Comparison of ENCODE assay signal across 8 cellular contexts in the genomic region with DNA sequence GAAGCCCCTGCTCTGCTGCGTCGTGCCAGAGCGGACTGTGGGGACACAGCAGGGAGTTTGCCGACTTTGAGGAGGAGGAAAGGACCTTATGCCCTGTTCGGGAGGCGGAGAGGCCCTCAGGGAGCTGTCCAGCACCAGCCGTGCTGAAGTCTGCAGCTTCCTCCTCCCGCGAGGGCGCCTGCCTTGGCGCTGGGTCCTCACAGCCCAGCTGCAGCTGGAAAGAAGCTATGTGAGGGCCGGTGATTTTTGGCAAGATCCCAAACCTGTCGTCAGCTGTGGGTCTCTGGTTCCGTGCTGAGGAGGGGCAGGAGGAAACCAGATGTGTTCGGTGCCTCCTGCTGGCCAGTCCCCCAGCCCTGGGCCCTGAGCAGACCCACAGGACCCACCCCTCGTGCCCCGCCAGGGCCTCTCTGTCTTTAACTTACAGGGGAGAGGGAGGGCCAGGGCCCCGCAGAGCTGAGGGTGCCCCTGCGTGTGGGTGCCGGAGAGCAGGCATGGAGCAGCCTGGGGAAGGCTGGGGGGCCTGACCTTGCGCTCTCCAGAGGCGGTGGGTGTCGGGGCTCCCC. TPM values are rescaled to one million over a fixed set of nuclear protein-coding genes. Genes with fewer than 3 reads are reported as not detected.
A peak's percentile ranks its signal among the peaks of the same experiment; 100 is the strongest.
DNase-seq lines count a peak whose midpoint lies in the region; ATAC-seq and TF ChIP-seq lines count a peak whose summit lies in the region.

No MANE protein-coding gene starts in this region.

- H3K4me1 ChIP-seq in GM23338 (ENCODE audit: insufficient read depth) = no peaks in the 10 kb centered on the region

- TF ChIP-seq CTCF in GM23338 (conservative IDR thresholded peaks at IDR 0.05; ENCODE audit: low read depth in 2 of 2) (peak in 1 of 2 experiments; percentile 17; a peak in 1 of 4 replicates), astrocyte of the spinal cord (IDR thresholded peaks at IDR 0.05; ENCODE audit: low read depth, low read length) (no peak)

- H3K4me3 Mint-ChIP-seq in GM23338 = no peak overlapping the region
- H3K4me3 Mint-ChIP-seq in immature natural killer cell = no peak overlapping the region

- H3K79me2 ChIP-seq in GM23338 (replicated peaks; ENCODE audit: insufficient read depth) = peaks cover 52% of the 10 kb centered on the region

- in situ Hi-C loops in ACHN (cut with HindIII; ENCODE audit: low pct_ligation_motif_present, low pct_unique_long_range_greater_than_20kb, low sequenced_read_pairs) = no loop called here
- in situ Hi-C loops in astrocyte of the spinal cord (cut with HindIII; ENCODE audit: low sequenced_read_pairs) = no loop called here

- no peaks in the 10 kb centered on the region for H3K9me2 ChIP-seq in GM23338 (ENCODE audit: insufficient read depth)

- no peak overlapping the region for H3K27ac Mint-ChIP-seq in GM23338
- H3K27ac Mint-ChIP-seq in immature natural killer cell = no peak overlapping the region

- ATAC-seq in GM23338 (peak; percentile 73), GM19395 (IDR thresholded peaks at IDR 0.05; ENCODE audit: unreplicated experiment) (no peak), HG03457 (IDR thresholded peaks at IDR 0.05; ENCODE audit: unreplicated experiment) (no peak)

- peaks cover 21% of the 10 kb centered on the region; the same call in 1 of the 2 replicates for H4K20me1 ChIP-seq in GM23338 (replicated peaks; ENCODE audit: insufficient read depth)

- H3F3A ChIP-seq in GM23338 (replicated peaks; ENCODE audit: low read depth) = no peaks in the 10 kb centered on the region

- H3K36me3 Mint-ChIP-seq in GM23338 (ENCODE audit: low read depth) (no peaks in the 10 kb centered on the region), immature natural killer cell (no peaks in the 10 kb centered on the region)

- H3K27me3 ChIP-seq in GM23338 (ENCODE audit: insufficient read depth) = no peaks in the 10 kb centered on the region

- H3K27me3 Mint-ChIP-seq in GM23338 (ENCODE audit: insufficient read depth, low read depth, poor library complexity) (no peaks in the 10 kb centered on the region), immature natural killer cell (ENCODE audit: low read depth in 3 of 3) (no peaks in the 10 kb centered on the region)

- H3K4me2 ChIP-seq in GM23338 = no peak overlapping the region

- no peaks in the 10 kb centered on the region for H3K36me3 ChIP-seq in GM23338 (ENCODE audit: insufficient read depth)

- DNase-seq in ACHN (peak; percentile 64), GM23338 (ENCODE audit: low spot score) (peak; percentile 87), RKO (ENCODE audit: low spot score) (peak; percentile 35), astrocyte of the spinal cord (ENCODE audit: low read depth, low spot score) (peak; percentile 48), immature natural killer cell (peak; percentile 19 to 33 (median 20))
- DNase-seq in stimulated activated CD4-positive, alpha-beta T cell treated with anti-CD3 and anti-CD28 coated beads, Interleukin-2, amount 100 ng/mL, for 24 hours = peak; percentile 53 to 60

- no peak overlapping the region for H3K27ac ChIP-seq in GM23338 (ENCODE audit: low read depth)

- no peaks in the 10 kb centered on the region for H3K9me3 Mint-ChIP-seq in GM23338
- no peaks in the 10 kb centered on the region for H3K9me3 Mint-ChIP-seq in immature natural killer cell

- no peak overlapping the region for H2AFZ ChIP-seq in GM23338

- peaks cover 5% of the 10 kb centered on the region for H3K4me1 Mint-ChIP-seq in GM23338
- H3K4me1 Mint-ChIP-seq in immature natural killer cell = no peaks in the 10 kb centered on the region

- no peak overlapping the region for H3K4me3 ChIP-seq in GM23338
- no peak overlapping the region for H3K4me3 ChIP-seq in astrocyte of the spinal cord (ENCODE audit: low read depth, low read length)

TF ChIP-seq in GM23338, 12 proteins besides CTCF, POLR2A, EP300 and RAD21:
- TF ChIP-seq REST (IDR thresholded peaks at IDR 0.05; ENCODE audit: unreplicated experiment) = peak; percentile 99
- no peak for TF ChIP-seq ZNF331 (CRISPR knock-in tag; IDR thresholded peaks at IDR 0.05; ENCODE audit: low read depth)
TF ChIP-seq in GM23338: peak in this region for 1.

RNA-seq across cellular contexts. Expression of gene BRSK2, which starts 12.0 kb away (rescaled TPM):
- total RNA-seq in GM23338 (2014; rRNA removed; shearing (Covaris generic)) = 15.0 and 20.3 TPM in 2 replicates
- polyA plus RNA-seq in GM23338 (2016; fragmentation: Nextera tagmentation; extraction: Ambion mirVana) = 7.2 and 10.1 TPM in 2 replicates
- under 1 TPM in 1 of 3 donors, not detected in 2; 0.12 TPM for polyA plus RNA-seq in immature natural killer cell

Comparison
In these comparisons a context has a peak if more than half of its experiments do, and no peak if none do; other contexts are left out.
1. DNase-seq: peak in every context shown above with its lines; median percentile 87 in GM23338; 64 in ACHN; 56 in stimulated activated CD4-positive, alpha-beta T cell treated with anti-CD3 and anti-CD28 coated beads, Interleukin-2, amount 100 ng/mL, for 24 hours; 48 in astrocyte of the spinal cord; 35 in RKO; 20 in immature natural killer cell.